In genomic region chr16:585351-585750, GRCh38 we compare ENCODE assay signal across 11 cellular contexts. TPM values are rescaled to one million over a fixed set of nuclear protein-coding genes. Genes with fewer than 3 reads are reported as not detected.
A peak's percentile ranks its signal among the peaks of the same experiment; 100 is the strongest.
DNase-seq lines count a peak whose midpoint lies in the region; ATAC-seq and TF ChIP-seq lines count a peak whose summit lies in the region.
"Had no signal": no experiment of that assay in that cellular context is flagged by ENCODE, and none has a peak within 500 bp of the region (broad histone marks: within the 10 kb centered on the region; RNA-seq: fewer than 3 reads in every experiment).

No MANE protein-coding gene starts in this region.

- TF ChIP-seq RAD21 in liver (IDR thresholded peaks at IDR 0.05) = peak in 1 of 2 donors; percentile 54

- H3K36me3 ChIP-seq in GM23338 (ENCODE audit: insufficient read depth) (no peaks in the 10 kb centered on the region), liver (ENCODE audit: control insufficient read depth in 4 of 4, insufficient read depth in 3 of 4, low read depth in 1 of 4, low read length in 3 of 4) (no peaks in the 10 kb centered on the region)

- H3K9ac ChIP-seq in liver (ENCODE audit: low read depth in 1 of 2, low read length in 2 of 2) = no peak overlapping the region

- peak; percentile 0; the same call in 1 of the 3 replicates for ATAC-seq in GM23338
- ATAC-seq: activated T-cell treated with anti-CD3 and anti-CD28 coated beads, Interleukin-2, amount 50 U/mL, for 72 hours had no signal

- DNase-seq in AG08396 (ENCODE audit: low spot score) (peak; percentile 25), GM23338 (ENCODE audit: low spot score) (peak; percentile 64), RPMI8226 (peak; percentile 65), NCI-H1694 treated with DMSO at 0.1 percent for 48 hours (lab: John Stamatoyannopoulos, UW) (no peak), HCEC 1CT (no peak), foreskin melanocyte (no peak)
- no peak for DNase-seq in stimulated activated naive CD4-positive, alpha-beta T cell (lab: John Stamatoyannopoulos, UW)
- DNase-seq: activated T-cell treated with anti-CD3 and anti-CD28 coated beads, Interleukin-2, amount 50 U/mL, for 72 hours; kidney had no signal

- peaks cover 8% of the 10 kb centered on the region for H3K79me2 ChIP-seq in GM23338 (replicated peaks; ENCODE audit: insufficient read depth)

- TF ChIP-seq CTCF in GM23338 (conservative IDR thresholded peaks at IDR 0.05; ENCODE audit: low read depth in 2 of 2) = peak in 1 of 2 experiments; percentile 21; a peak in 2 of 4 replicates
- TF ChIP-seq CTCF in liver (IDR thresholded peaks at IDR 0.05; ENCODE audit: low read depth, low read length, missing input control) = peak; percentile 32

- peaks cover 30% of the 10 kb centered on the region for H3K27me3 ChIP-seq in GM23338 (ENCODE audit: insufficient read depth)
- no peaks in the 10 kb centered on the region for H3K27me3 ChIP-seq in liver (ENCODE audit: control insufficient read depth in 4 of 4, insufficient read depth in 4 of 4, low read length in 3 of 4)

- no peak overlapping the region for H3K27ac ChIP-seq in GM23338 (ENCODE audit: low read depth)
- H3K27ac ChIP-seq in liver (ENCODE audit: low read depth in 1 of 2, low read length in 2 of 2) = no peak overlapping the region

- peak overlapping the region; percentile 5; the same call in 1 of the 3 replicates for H3K4me3 Mint-ChIP-seq in GM23338

- no peak overlapping the region for H3K4me2 ChIP-seq in GM23338

- H3K4me1 Mint-ChIP-seq in GM23338 = peaks cover 7% of the 10 kb centered on the region

- no peaks in the 10 kb centered on the region; the same call in 2 of the 3 replicates for H3K9me3 Mint-ChIP-seq in GM23338
- H3K9me3 Mint-ChIP-seq: activated T-cell treated with anti-CD3 and anti-CD28 coated beads, Interleukin-2, amount 50 U/mL, for 72 hours had no signal

- H3K27me3 Mint-ChIP-seq in GM23338 (ENCODE audit: insufficient read depth, low read depth, poor library complexity) = peaks cover 23% of the 10 kb centered on the region

- H3K27ac Mint-ChIP-seq in GM23338 = no peak overlapping the region
- H3K27ac Mint-ChIP-seq: activated T-cell treated with anti-CD3 and anti-CD28 coated beads, Interleukin-2, amount 50 U/mL, for 72 hours had no signal

- H2AFZ ChIP-seq in GM23338 = no peak overlapping the region

- 11% methylated on average over 10 of the region's 10 CpGs for WGBS in liver

- peaks cover 5% of the 10 kb centered on the region; the same call in 1 of the 2 replicates for H3K4me1 ChIP-seq in GM23338 (ENCODE audit: insufficient read depth)
- peaks cover 14 to 50% (median 38%) of the 10 kb centered on the region in 4 donors for H3K4me1 ChIP-seq in liver (ENCODE audit: control insufficient read depth in 4 of 4, insufficient read depth in 4 of 4, low read length in 3 of 4)

- H3K36me3 Mint-ChIP-seq in GM23338 (ENCODE audit: low read depth) = no peaks in the 10 kb centered on the region

- no peaks in the 10 kb centered on the region for H3K9me3 ChIP-seq in liver (ENCODE audit: control insufficient read depth in 4 of 4, low read length in 3 of 4)

- H3F3A ChIP-seq in GM23338 (replicated peaks; ENCODE audit: low read depth) = peaks cover 10% of the 10 kb centered on the region; the same call in 1 of the 2 replicates

- H3K9me2 ChIP-seq in GM23338 (ENCODE audit: insufficient read depth) = no peaks in the 10 kb centered on the region

- H3K4me3 ChIP-seq in GM23338 = no peak overlapping the region
- no peak overlapping the region for H3K4me3 ChIP-seq in liver (ENCODE audit: low read depth in 1 of 3, low read length in 3 of 3)

- H4K20me1 ChIP-seq in GM23338 (replicated peaks; ENCODE audit: insufficient read depth) = peaks cover 12% of the 10 kb centered on the region

TF ChIP-seq in GM23338, 12 proteins besides CTCF, POLR2A, EP300 and RAD21 (continues in another document):
- no peak for TF ChIP-seq STAT1 (IDR thresholded peaks at IDR 0.05; ENCODE audit: unreplicated experiment)
- TF ChIP-seq, protein P1, sequence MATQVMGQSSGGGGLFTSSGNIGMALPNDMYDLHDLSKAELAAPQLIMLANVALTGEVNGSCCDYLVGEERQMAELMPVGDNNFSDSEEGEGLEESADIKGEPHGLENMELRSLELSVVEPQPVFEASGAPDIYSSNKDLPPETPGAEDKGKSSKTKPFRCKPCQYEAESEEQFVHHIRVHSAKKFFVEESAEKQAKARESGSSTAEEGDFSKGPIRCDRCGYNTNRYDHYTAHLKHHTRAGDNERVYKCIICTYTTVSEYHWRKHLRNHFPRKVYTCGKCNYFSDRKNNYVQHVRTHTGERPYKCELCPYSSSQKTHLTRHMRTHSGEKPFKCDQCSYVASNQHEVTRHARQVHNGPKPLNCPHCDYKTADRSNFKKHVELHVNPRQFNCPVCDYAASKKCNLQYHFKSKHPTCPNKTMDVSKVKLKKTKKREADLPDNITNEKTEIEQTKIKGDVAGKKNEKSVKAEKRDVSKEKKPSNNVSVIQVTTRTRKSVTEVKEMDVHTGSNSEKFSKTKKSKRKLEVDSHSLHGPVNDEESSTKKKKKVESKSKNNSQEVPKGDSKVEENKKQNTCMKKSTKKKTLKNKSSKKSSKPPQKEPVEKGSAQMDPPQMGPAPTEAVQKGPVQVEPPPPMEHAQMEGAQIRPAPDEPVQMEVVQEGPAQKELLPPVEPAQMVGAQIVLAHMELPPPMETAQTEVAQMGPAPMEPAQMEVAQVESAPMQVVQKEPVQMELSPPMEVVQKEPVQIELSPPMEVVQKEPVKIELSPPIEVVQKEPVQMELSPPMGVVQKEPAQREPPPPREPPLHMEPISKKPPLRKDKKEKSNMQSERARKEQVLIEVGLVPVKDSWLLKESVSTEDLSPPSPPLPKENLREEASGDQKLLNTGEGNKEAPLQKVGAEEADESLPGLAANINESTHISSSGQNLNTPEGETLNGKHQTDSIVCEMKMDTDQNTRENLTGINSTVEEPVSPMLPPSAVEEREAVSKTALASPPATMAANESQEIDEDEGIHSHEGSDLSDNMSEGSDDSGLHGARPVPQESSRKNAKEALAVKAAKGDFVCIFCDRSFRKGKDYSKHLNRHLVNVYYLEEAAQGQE (IDR thresholded peaks at IDR 0.05; ENCODE audit: unreplicated experiment) = no peak
- no peak for TF ChIP-seq NANOG (IDR thresholded peaks at IDR 0.05; ENCODE audit: borderline replicate concordance)
- TF ChIP-seq ZNF114 (CRISPR knock-in tag; IDR thresholded peaks at IDR 0.05) = no peak
- TF ChIP-seq EZH2phosphoT487 (IDR thresholded peaks at IDR 0.05; ENCODE audit: unreplicated experiment) = no peak
- no peak for TF ChIP-seq ZNF331 (CRISPR knock-in tag; IDR thresholded peaks at IDR 0.05; ENCODE audit: low read depth)

TF ChIP-seq in liver, 16 proteins besides CTCF, POLR2A, EP300 and RAD21:
- no peak for TF ChIP-seq EGR1 (IDR thresholded peaks at IDR 0.05; ENCODE audit: low read depth in 2 of 2)
- no peak for TF ChIP-seq FOXA2 (IDR thresholded peaks at IDR 0.05)
- peak; percentile 61 to 76 for TF ChIP-seq HNF4A (conservative IDR thresholded peaks at IDR 0.05)
- peak; percentile 50 to 61 for TF ChIP-seq RXRA (IDR thresholded peaks at IDR 0.05)

RNA-seq across cellular contexts. Expression of gene RAB40C, which starts 4.5 kb away (rescaled TPM):
- 24.2 and 24.6 TPM in 2 replicates for total RNA-seq in GM23338 (2014; rRNA removed; shearing (Covaris generic))
- 11.2 and 12.0 TPM in 2 replicates for polyA plus RNA-seq in GM23338 (2016; fragmentation: Nextera tagmentation; extraction: Ambion mirVana)
- total RNA-seq in liver = 10 to 100 TPM in 1 of 2 donors, 1 to 10 TPM in 1; 7.7 to 11.0 TPM
- 10 to 100 TPM in 1 of 2 donors, 1 to 10 TPM in 1; 6.1 to 10.7 TPM for polyA plus RNA-seq in liver

RNA-seq across cellular contexts. Expression of gene PIGQ, which starts 15.6 kb away (rescaled TPM):
- 49.9 and 62.3 TPM in 2 replicates for total RNA-seq in GM23338 (2014; rRNA removed; shearing (Covaris generic))
- polyA plus RNA-seq in GM23338 (2016; fragmentation: Nextera tagmentation; extraction: Ambion mirVana) = 28.0 and 30.2 TPM in 2 replicates
- 100 to 1,000 TPM in 1 of 2 donors, 10 to 100 TPM in 1; 16.8 to 144 TPM for total RNA-seq in liver
- polyA plus RNA-seq in liver = 10 to 100 TPM; 18.9 to 22.4 TPM

RNA-seq across cellular contexts. Expression of gene NHLRC4, which starts 18.5 kb away (rescaled TPM):
- total RNA-seq in GM23338 (2014; rRNA removed; shearing (Covaris generic)) = 0.80 TPM in 1 of 2 replicates, not detected in the other
- 0.14 and 0.47 TPM in 2 replicates for polyA plus RNA-seq in GM23338 (2016; fragmentation: Nextera tagmentation; extraction: Ambion mirVana)
- 1 to 10 TPM in 1 of 2 donors, under 1 TPM in 1; 0.25 to 7.0 TPM for total RNA-seq in liver
- polyA plus RNA-seq in liver = under 1 TPM in 1 of 2 donors, not detected in 1; 0.17 TPM

RNA-seq across cellular contexts. Expression of gene PRR35, which starts 25.2 kb away (rescaled TPM):
- 1.1 and 1.4 TPM in 2 replicates for total RNA-seq in GM23338 (2014; rRNA removed; shearing (Covaris generic))
- polyA plus RNA-seq in GM23338 (2016; fragmentation: Nextera tagmentation; extraction: Ambion mirVana) (0.32 and 0.63 TPM in 2 replicates), liver (not detected)
- total RNA-seq in liver = not detected
- total RNA-seq: cardiac septum had no signal

RNA-seq across cellular contexts. Expression of gene WFIKKN1, which starts 45.4 kb away (rescaled TPM):
- total RNA-seq in GM23338 (2014; rRNA removed; shearing (Covaris generic)) = 6.8 and 11.2 TPM in 2 replicates
- polyA plus RNA-seq in GM23338 (2016; fragmentation: Nextera tagmentation; extraction: Ambion mirVana) = 3.5 and 4.0 TPM in 2 replicates
- total RNA-seq in liver = 1 to 10 TPM in 1 of 2 donors, under 1 TPM in 1; 0.67 to 1.2 TPM
- polyA plus RNA-seq in liver = under 1 TPM; 0.19 to 0.24 TPM

Comparison
In these comparisons a context has a peak if more than half of its experiments do, and no peak if none do; other contexts are left out.
1. DNase-seq: peak in AG08396 (single experiment), GM23338 (single experiment) and RPMI8226 (single experiment); none in NCI-H1694 treated with DMSO at 0.1 percent for 48 hours (single experiment), stimulated activated naive CD4-positive, alpha-beta T cell (0 of 6), HCEC 1CT (single experiment) and foreskin melanocyte (single experiment).